13 cellular contexts compared by ENCODE assay signal in the genomic region with DNA sequence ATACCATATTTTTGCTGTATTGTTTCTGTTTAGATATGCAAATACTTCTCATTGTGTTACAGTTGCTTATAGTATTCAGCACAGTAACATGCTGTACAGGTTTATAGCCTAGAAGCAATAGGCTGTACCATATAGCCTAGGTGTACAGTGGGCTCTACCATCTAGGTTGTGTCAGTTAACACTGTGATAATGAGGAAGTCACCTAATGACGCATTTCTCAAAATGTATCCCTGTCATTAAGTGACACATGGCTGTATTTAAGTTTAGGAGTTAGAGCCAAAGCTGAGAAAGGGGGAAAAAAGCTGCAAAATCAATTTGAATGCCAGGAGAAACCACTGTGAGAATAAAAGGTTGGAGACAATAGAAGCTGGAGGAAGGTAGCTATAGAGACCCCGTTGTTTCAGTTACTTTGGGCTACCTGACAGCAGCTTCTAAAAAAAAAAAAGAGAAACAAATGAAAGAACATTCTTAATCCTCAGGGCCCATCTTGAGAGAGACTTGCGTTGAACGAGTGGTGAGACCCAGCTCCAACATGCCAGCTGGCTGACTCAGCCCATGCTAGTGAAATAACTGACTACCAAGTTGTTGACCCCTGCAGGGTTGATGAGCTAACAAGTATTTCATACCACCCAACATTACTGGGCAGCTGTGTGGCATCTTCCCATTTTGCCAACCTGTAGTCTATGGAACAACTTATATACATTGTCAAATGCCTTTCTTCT. TPM values are rescaled to one million over a fixed set of nuclear protein-coding genes. Genes with fewer than 3 reads are reported as not detected.
DNase-seq lines count a peak whose midpoint lies in the region; ATAC-seq, FAIRE-seq and TF ChIP-seq lines count a peak whose summit lies in the region.
"Had no signal": no experiment of that assay in that cellular context is flagged by ENCODE, and none has a peak within 500 bp of the region (broad histone marks: within the 10 kb centered on the region; RNA-seq: fewer than 3 reads in every experiment).

No MANE protein-coding gene starts in this region.

- H3K9ac ChIP-seq in IMR-90 (ENCODE audit: low read depth, low read length) (no peak overlapping the region), K562 (ENCODE audit: insufficient read depth in 1 of 2, low read depth in 2 of 2, low read length in 2 of 2) (no peak overlapping the region)

- H3K56ac ChIP-seq in IMR-90 (ENCODE audit: extremely low read depth, insufficient read depth, low read length) = no peak overlapping the region

- ATAC-seq in IMR-90 (ENCODE audit: low read depth) (peak; percentile 73), K562 (no peak), memory B cell (ENCODE audit: low read depth) (peak; percentile 52)

- no peak overlapping the region for H2BK15ac ChIP-seq in IMR-90 (ENCODE audit: low read depth, low read length)

- no peak overlapping the region for H4K91ac ChIP-seq in IMR-90 (ENCODE audit: insufficient read depth, low read depth, low read length)

- H2AFZ ChIP-seq in IMR-90 (replicated peaks; ENCODE audit: low read length, poor library complexity) (no peak overlapping the region), K562 (ENCODE audit: low read depth, low read length) (no peak overlapping the region)

- FAIRE-seq in K562 (lab: Jason Lieb, UNC) = no peak

- H3K4ac ChIP-seq in IMR-90 (ENCODE audit: low read depth, low read length) = no peak overlapping the region

- H4K8ac ChIP-seq in IMR-90 (ENCODE audit: low read depth in 2 of 2, low read length in 2 of 2) = no peak overlapping the region

- dilution Hi-C loops in IMR-90 (cut with HindIII; ENCODE audit: low sequenced_read_pairs, unreplicated experiment) = no loop called here

- no peaks in the 10 kb centered on the region for H3K27me3 ChIP-seq in IMR-90 (ENCODE audit: control insufficient read depth, insufficient read depth, low read length)
- no peaks in the 10 kb centered on the region for H3K27me3 ChIP-seq in K562 (ENCODE audit: control insufficient read depth in 2 of 2, insufficient read depth in 2 of 2, low read length in 2 of 2)
- H3K27me3 ChIP-seq in Peyer's patch = no peaks in the 10 kb centered on the region
- H3K27me3 ChIP-seq: esophagus muscularis mucosa, neutrophil had no signal

- in situ Hi-C loops in IMR-90 (cut with MboI; ENCODE audit: low sequenced_read_pairs) = no loop called here
- in situ Hi-C loops in K562 (cut with MboI) = no loop called here

- H2BK5ac ChIP-seq in IMR-90 (ENCODE audit: low read depth, low read length, poor library complexity, severe bottlenecking) = no peak overlapping the region

- CTCF ChIA-PET in IMR-90 (lab: Yijun Ruan, JAX) = interaction anchor here (0.6 to 2.3 kb wide), 6 partner anchors 9 to 1321 kb away, joined by 3 to 9 read pairs (median 6); partner anchors contain the start of gene STARD3NL
- CTCF ChIA-PET in K562 (lab: Yijun Ruan, JAX; ENCODE audit: low intra/inter-chr PET ratio) = no interaction called here

- 55% methylated on average over 2 of the region's 4 CpGs; no CpG with 5 or more reads in 1 of the 2 experiments for whole genome bisulfite sequencing in IMR-90 (ENCODE audit: extremely low coverage in 2 of 2, insufficient read length in 1 of 2), 2 experiments
- WGBS in K562 (ENCODE audit: insufficient coverage, low coverage, missing lambda C conversion rate) = 86% methylated on average over 4 of the region's 4 CpGs

- peaks cover 7% of the 10 kb centered on the region for H3K4me1 ChIP-seq in IMR-90 (ENCODE audit: control insufficient read depth, insufficient read depth, low read length)
- peaks cover 0 to 24% of the 10 kb centered on the region in 2 experiments; a peak in 4 of 5 replicates for H3K4me1 ChIP-seq in K562 (replicated peaks in 1 of 2; ENCODE audit: control insufficient read depth in 2 of 2, insufficient read depth in 2 of 2, low read length in 2 of 2)
- H3K4me1 ChIP-seq in Peyer's patch = peaks cover 0 to 6% (median 0%) of the 10 kb centered on the region in 4 donors

- no peaks in the 10 kb centered on the region for H3K27me3 Mint-ChIP-seq in memory B cell

- H3K18ac ChIP-seq in IMR-90 (ENCODE audit: low read depth, low read length) = no peak overlapping the region

- H3K79me2 ChIP-seq in K562 (ENCODE audit: control insufficient read depth, insufficient read depth, low read length) = peaks cover 80% of the 10 kb centered on the region

- H3K23ac ChIP-seq in IMR-90 (ENCODE audit: low read depth, low read length) = no peak overlapping the region

- H3K4me2 ChIP-seq in IMR-90 (ENCODE audit: low read depth, low read length) (peak overlapping the region; percentile 4; the same call in 1 of the 2 replicates), K562 (ENCODE audit: insufficient read depth, low read length) (no peak overlapping the region)

- DNase-seq in AG08396 (ENCODE audit: low spot score) = peak; percentile 34
- peak; percentile 61 for DNase-seq in IMR-90
- no peak for DNase-seq in K562 (ENCODE audit: extremely low read depth in 1 of 4, low spot score in 3 of 4)
- no peak for DNase-seq in memory B cell (ENCODE audit: low spot score in 2 of 2)
- DNase-seq in stimulated activated naive CD4-positive, alpha-beta T cell (lab: John Stamatoyannopoulos, UW) = no peak
- DNase-seq in Peyer's patch = no peak
- no peak for DNase-seq in NCI-H2196 (lab: John Stamatoyannopoulos, UW; ENCODE audit: unreplicated experiment)
- no peak for DNase-seq in GM10266 (ENCODE audit: extremely low spot score)
- DNase-seq: activated T-cell treated with anti-CD3 and anti-CD28 coated beads for 4 hours, NCI-H187 treated with DMSO at 0.1 percent for 48 hours had no signal

- TF ChIP-seq POLR2A in IMR-90 (IDR thresholded peaks at IDR 0.05; ENCODE audit: low read depth, low read length) (no peak), K562 (conservative IDR thresholded peaks at IDR 0.05) (no peak), Peyer's patch (IDR thresholded peaks at IDR 0.05) (no peak)

- peaks cover 4% of the 10 kb centered on the region; the same call in 1 of the 2 replicates for H3K36me3 ChIP-seq in IMR-90 (ENCODE audit: control insufficient read depth, insufficient read depth, low read length)
- peaks cover 12% of the 10 kb centered on the region; the same call in 1 of the 3 replicates for H3K36me3 ChIP-seq in K562 (ENCODE audit: control insufficient read depth, insufficient read depth, low read length)
- no peaks in the 10 kb centered on the region for H3K36me3 ChIP-seq in Peyer's patch
- H3K36me3 ChIP-seq: esophagus muscularis mucosa, neutrophil had no signal

- intact Hi-C loops in IMR-90 (cut with micrococcal nuclease) (no loop called here), K562 (cut with micrococcal nuclease) (no loop called here)

- no peak for TF ChIP-seq EP300 in K562 (IDR thresholded peaks at IDR 0.05; ENCODE audit: low read length)

- POLR2A ChIA-PET in IMR-90 (lab: Charles Lee; ENCODE audit: unreplicated experiment) = no interaction called here
- POLR2A ChIA-PET in K562 (lab: Yijun Ruan, JAX) = interaction anchor here (1.4 to 3.5 kb wide), 2 partner anchors 9 to 13 kb away, joined by 4 to 15 read pairs; no protein-coding TSS in a partner anchor

- H3K14ac ChIP-seq in IMR-90 (replicated peaks; ENCODE audit: low read depth, low read length) = no peak overlapping the region

- H3K27ac ChIP-seq in IMR-90 (ENCODE audit: insufficient read depth, low read length) = no peak overlapping the region
- H3K27ac ChIP-seq in K562 (ENCODE audit: extremely low read depth, low read depth, low read length) = no peak overlapping the region
- no peak overlapping the region for H3K27ac ChIP-seq in Peyer's patch
- H3K27ac ChIP-seq: C4-2B, esophagus muscularis mucosa, neutrophil had no signal

- no peak overlapping the region for H2BK120ac ChIP-seq in IMR-90 (ENCODE audit: low read depth, low read length)

- no peak overlapping the region for H2AK5ac ChIP-seq in IMR-90 (ENCODE audit: low read depth, low read length)

- H3K4me1 Mint-ChIP-seq in memory B cell = peaks cover 51% of the 10 kb centered on the region

- H4K5ac ChIP-seq in IMR-90 (ENCODE audit: low read depth, low read length) = no peak overlapping the region

- BruUV-seq in IMR-90 (replicated peaks; lab: Mats Ljungman, UMichigan) (no TSS peak), K562 (replicated peaks; lab: Mats Ljungman, UMichigan) (no TSS peak)

- H3K9me1 ChIP-seq in IMR-90 (ENCODE audit: insufficient read depth, low read length) (peaks cover 8% of the 10 kb centered on the region), K562 (ENCODE audit: control insufficient read depth, insufficient read depth, low read length) (no peaks in the 10 kb centered on the region)

- H4K20me1 ChIP-seq in IMR-90 (ENCODE audit: insufficient read depth, low read length) = peaks cover 35% of the 10 kb centered on the region
- H4K20me1 ChIP-seq in K562 (replicated peaks; ENCODE audit: control insufficient read depth, insufficient read depth, low read length) = no peaks in the 10 kb centered on the region

- TF ChIP-seq RAD21 in IMR-90 (IDR thresholded peaks at IDR 0.05; ENCODE audit: low read length) = no peak
- TF ChIP-seq RAD21 in K562 (CRISPR knock-in tag; conservative IDR thresholded peaks at IDR 0.05 in 1 of 2, IDR thresholded peaks at IDR 0.05 in 1 of 2) = no peak

- no peak overlapping the region for H3K4me3 ChIP-seq in IMR-90 (ENCODE audit: insufficient read depth, low read depth, low read length)
- no peak overlapping the region for H3K4me3 ChIP-seq in K562
- H3K4me3 ChIP-seq in Peyer's patch = no peak overlapping the region
- H3K4me3 ChIP-seq: esophagus muscularis mucosa had no signal

- no peak overlapping the region for H2AK9ac ChIP-seq in IMR-90 (replicated peaks; ENCODE audit: low read depth, low read length, poor library complexity)

- H3K9me3 ChIP-seq in IMR-90 (ENCODE audit: control insufficient read depth, insufficient read depth, low read length) = no peaks in the 10 kb centered on the region
- 0 out of 2 replicates have a peak, but pooled peaks cover 5% of the 10 kb centered on the region for H3K9me3 ChIP-seq in K562 (replicated peaks; ENCODE audit: control insufficient read depth, insufficient read depth, low read depth, low read length)
- H3K9me3 ChIP-seq in Peyer's patch = peaks cover 0 to 5% (median 0%) of the 10 kb centered on the region in 4 donors
- H3K9me3 ChIP-seq: neutrophil had no signal

- no peak overlapping the region for H2BK20ac ChIP-seq in IMR-90 (ENCODE audit: low read depth, low read length)

- H3K27ac Mint-ChIP-seq in memory B cell = peak overlapping the region; percentile 14

- H3K4me3 Mint-ChIP-seq in memory B cell = no peak overlapping the region

- peaks cover 12% of the 10 kb centered on the region for H3K36me3 Mint-ChIP-seq in memory B cell

- TF ChIP-seq CTCF in IMR-90 (conservative IDR thresholded peaks at IDR 0.05; ENCODE audit: low read depth, low read length) = no peak
- TF ChIP-seq CTCF in K562 (IDR thresholded peaks at IDR 0.05 in 2 of 3, conservative IDR thresholded peaks at IDR 0.05 in 1 of 3; ENCODE audit: insufficient read depth in 2 of 3, low read depth in 1 of 3, low read length in 3 of 3) = no peak
- TF ChIP-seq CTCF in Peyer's patch (IDR thresholded peaks at IDR 0.05) = no peak
- no peak for TF ChIP-seq CTCF in GM10266 (IDR thresholded peaks at IDR 0.05; ENCODE audit: control insufficient read depth, insufficient read depth, low read depth, missing control alignments)

- peaks cover 15 to 65% of the 10 kb centered on the region in 2 experiments for H3K79me1 ChIP-seq in IMR-90 (ENCODE audit: low read depth in 1 of 2, low read length in 2 of 2)

- H3K9me3 Mint-ChIP-seq in memory B cell = peaks cover 3% of the 10 kb centered on the region

RNA-seq across cellular contexts. Expression of gene STARD3NL, which starts 8.7 kb away (rescaled TPM):
- total RNA-seq in IMR-90 (2012; rRNA removed) (69.7 and 102 TPM in 2 replicates), K562 (2014; rRNA removed) (44.8 and 44.9 TPM in 2 replicates), K562 (2014; rRNA removed; fragmentation: Illumina TruSeq; extraction: Trizol) (64.4 and 74.5 TPM in 2 replicates), K562 (2015; rRNA removed; fragmentation: Illumina TruSeq; extraction: Trizol) (54.4 and 56.9 TPM in 2 replicates), K562 (2021) (42.2 and 43.4 TPM in 2 replicates), Peyer's patch (10 to 100 TPM; 18.9 to 47.1 (median 23.2) TPM)
- polyA plus RNA-seq in IMR-90 (2012; rRNA removed) (46.5 and 51.6 TPM in 2 replicates), K562 (2011; rRNA removed) (60.7 and 77.4 TPM in 2 replicates), K562 (2014; fragmentation: Illumina TruSeq; extraction: Trizol) (50.8 and 53.5 TPM in 2 replicates), K562 (2014; fragmentation: Nextera tagmentation; extraction: Ambion mirVana) (10 to 100 TPM; 79.6 to 90.0 TPM), K562 (2014; rRNA removed) (52.9 and 57.6 TPM in 2 replicates)
- 11.7 and 13.9 TPM in 2 replicates for polyA plus RNA-seq in IMR-90 (2012; cell fraction: cytosol; rRNA removed)
- 3.1 and 19.2 TPM in 2 replicates for polyA plus RNA-seq in IMR-90 (2012; cell fraction: nucleus; rRNA removed; ENCODE audit: low replicate concordance)
- total RNA-seq in K562 (2011; cell fraction: chromatin; rRNA removed; ENCODE audit: low replicate concordance) = 16.8 and 25.1 TPM in 2 replicates
- 19.8 and 22.5 TPM in 2 replicates for total RNA-seq in K562 (2011; cell fraction: nucleolus; rRNA removed)
- total RNA-seq in K562 (2011; cell fraction: nucleoplasm; rRNA removed) = 30.4 and 45.0 TPM in 2 replicates
- polyA plus RNA-seq in K562 (2011; cell fraction: cytosol; rRNA removed) = 18.7 and 41.1 TPM in 2 replicates
- polyA plus RNA-seq in K562 (2011; cell fraction: nucleus; rRNA removed) = 14.4 and 34.3 TPM in 2 replicates
- polyA plus RNA-seq in K562 (2012) = 38.4 and 42.2 TPM in 2 replicates
- 37.0 and 57.7 TPM in 2 replicates for polyA minus RNA-seq in K562 (2011; rRNA and poly(A)+ RNA removed)
- polyA minus RNA-seq in K562 (2011; cell fraction: cytosol; rRNA and poly(A)+ RNA removed) = 14.0 and 14.7 TPM in 2 replicates
- polyA minus RNA-seq in K562 (2011; cell fraction: nucleus; rRNA and poly(A)+ RNA removed) = 11.0 and 27.9 TPM in 2 replicates

Comparison
In these comparisons a context has a peak if more than half of its experiments do, and no peak if none do; other contexts are left out.
1. DNase-seq: peak in AG08396 (single experiment) and IMR-90 (single experiment); none in K562 (0 of 4), memory B cell (0 of 2), stimulated activated naive CD4-positive, alpha-beta T cell (0 of 6), Peyer's patch (0 of 3), NCI-H2196 (single experiment) and GM10266 (single experiment).